Comparison of ENCODE assay signal across 18 cellular contexts in genomic region chr1:229002037-229002436, GRCh38.
A peak's percentile ranks its signal among the peaks of the same experiment; 100 is the strongest.
DNase-seq lines count a peak whose midpoint lies in the region; ATAC-seq and TF ChIP-seq lines count a peak whose summit lies in the region.
"Had no signal": no experiment of that assay in that cellular context is flagged by ENCODE, and none has a peak within 500 bp of the region (broad histone marks: within the 10 kb centered on the region; RNA-seq: fewer than 3 reads in every experiment).

No MANE protein-coding gene starts in this region.

- intact Hi-C loops in CD4-positive, alpha-beta T cell (cut with DNase I, micrococcal nuclease) = no loop called here
- intact Hi-C loops in dorsolateral prefrontal cortex (cut with DNase I) = loop anchor here (2.0 to 10.0 kb wide), 7 partner anchors 47 to 267 kb away; partner anchors contain the start of gene RHOU (in 1 of the 2)

- H3K4me3 ChIP-seq in dorsolateral prefrontal cortex (no peak overlapping the region), hepatocyte (no peak overlapping the region)
- H3K4me3 ChIP-seq: A549, HAP-1 had no signal

- H3K4me3 Mint-ChIP-seq in CD4-positive, alpha-beta T cell = no peak overlapping the region
- H3K4me3 Mint-ChIP-seq: CD8-positive, alpha-beta T cell; HFFc6; IgD-negative memory B cell had no signal

- no peak for DNase-seq in CD4-positive, alpha-beta T cell
- DNase-seq in dorsolateral prefrontal cortex (no peak), NCI-H345 (lab: John Stamatoyannopoulos, UW) (no peak), hepatocyte (ENCODE audit: low spot score) (no peak)
- DNase-seq: BE2C; CD8-positive, alpha-beta T cell; COR-L47; DMS153; DND-41; GDM1; HFFc6 had no signal

- no peak for TF ChIP-seq CTCF in CD4-positive, alpha-beta T cell (IDR thresholded peaks at IDR 0.05)
- TF ChIP-seq CTCF in dorsolateral prefrontal cortex (IDR thresholded peaks at IDR 0.05 in 54 of 56, conservative IDR thresholded peaks at IDR 0.05 in 2 of 56; ENCODE audit: low read depth in 1 of 56, partially characterized antibody in 56 of 56) = no peak
- TF ChIP-seq CTCF in hepatocyte (IDR thresholded peaks at IDR 0.05; ENCODE audit: poor library complexity) = no peak

- no peaks in the 10 kb centered on the region for H3K79me2 ChIP-seq in hepatocyte

- ATAC-seq in CD4-positive, alpha-beta T cell (ENCODE audit: poor library complexity) = no peak
- ATAC-seq in HG03108 (IDR thresholded peaks at IDR 0.05; ENCODE audit: unreplicated experiment) = no peak
- ATAC-seq: A549; CD8-positive, alpha-beta T cell had no signal

- no peak overlapping the region for H3K4me2 ChIP-seq in hepatocyte
- H3K4me2 ChIP-seq: A549 had no signal

- H4K20me1 ChIP-seq in hepatocyte (ENCODE audit: insufficient read depth, poor library complexity, severe bottlenecking) = no peaks in the 10 kb centered on the region

- no peaks in the 10 kb centered on the region for H3K36me3 ChIP-seq in hepatocyte (replicated peaks; ENCODE audit: insufficient read depth, low read depth)
- H3K36me3 ChIP-seq: BE2C, HAP-1 had no signal

- POLR2A ChIA-PET in CD4-positive, alpha-beta T cell (lab: Charles Lee) = interaction anchor here (1.1 to 1.2 kb wide), 2 partner anchors 64 to 129 kb away, joined by 3 read pairs; no protein-coding TSS in a partner anchor

- H3K36me3 Mint-ChIP-seq in CD4-positive, alpha-beta T cell (ENCODE audit: low read depth) = no peaks in the 10 kb centered on the region
- H3K36me3 Mint-ChIP-seq: CD8-positive, alpha-beta T cell; IgD-negative memory B cell had no signal

- no peak overlapping the region for H2AFZ ChIP-seq in hepatocyte

- H3K27me3 ChIP-seq in CD4-positive, alpha-beta T cell (ENCODE audit: control insufficient read depth, insufficient read depth, low read length) = no peaks in the 10 kb centered on the region
- no peaks in the 10 kb centered on the region for H3K27me3 ChIP-seq in dorsolateral prefrontal cortex
- no peaks in the 10 kb centered on the region for H3K27me3 ChIP-seq in hepatocyte
- H3K27me3 ChIP-seq: BE2C had no signal

- no peaks in the 10 kb centered on the region for H3K27me3 Mint-ChIP-seq in CD4-positive, alpha-beta T cell

- H3K4me1 ChIP-seq in hepatocyte (ENCODE audit: insufficient read depth) = peaks cover 13% of the 10 kb centered on the region
- H3K4me1 ChIP-seq: A549 had no signal

- peak overlapping the region; percentile 37 for H3K27ac Mint-ChIP-seq in CD4-positive, alpha-beta T cell
- H3K27ac Mint-ChIP-seq: CD8-positive, alpha-beta T cell; HFFc6 had no signal

- no peak overlapping the region for H3K27ac ChIP-seq in CD4-positive, alpha-beta T cell (ENCODE audit: low read depth, low read length)
- H3K27ac ChIP-seq in angular gyrus (ENCODE audit: low read depth, low read length) = peak overlapping the region; percentile 87
- H3K27ac ChIP-seq in dorsolateral prefrontal cortex = peak overlapping the region in 56 of 59 donors; percentile 44 to 97 (median 90)
- H3K27ac ChIP-seq in temporal lobe (ENCODE audit: low read depth, low read length) = peak overlapping the region; percentile 93
- H3K27ac ChIP-seq in hepatocyte = no peak overlapping the region
- H3K27ac ChIP-seq: A549, C4-2B had no signal

- no peaks in the 10 kb centered on the region for H3K9me3 Mint-ChIP-seq in CD4-positive, alpha-beta T cell
- H3K9me3 Mint-ChIP-seq: CD8-positive, alpha-beta T cell; IgD-negative memory B cell had no signal

- no peaks in the 10 kb centered on the region for H3K9me2 ChIP-seq in hepatocyte (replicated peaks; ENCODE audit: insufficient read depth)

- CTCF ChIA-PET in CD4-positive, alpha-beta T cell (lab: Charles Lee) = no interaction called here

- H3K9me3 ChIP-seq in CD4-positive, alpha-beta T cell (ENCODE audit: control insufficient read depth, low read length) = no peaks in the 10 kb centered on the region
- H3K9me3 ChIP-seq in hepatocyte (ENCODE audit: low read depth) = no peaks in the 10 kb centered on the region
- H3K9me3 ChIP-seq: A549, BE2C, HAP-1 had no signal

- peaks cover 24% of the 10 kb centered on the region for H3K4me1 Mint-ChIP-seq in CD4-positive, alpha-beta T cell (ENCODE audit: low read depth)

- WGBS in hepatocyte (ENCODE audit: low lambda C conversion rate, missing lambda C conversion rate) = 92% methylated on average over 3 of the region's 3 CpGs

Comparison
In these comparisons a context has a peak if more than half of its experiments do, and no peak if none do; other contexts are left out.
1. H3K27ac ChIP-seq: peak in angular gyrus (single experiment), dorsolateral prefrontal cortex (56 of 59) and temporal lobe (single experiment); none in CD4-positive, alpha-beta T cell (single experiment) and hepatocyte (single experiment).
2. intact Hi-C loops: an anchor here in dorsolateral prefrontal cortex (2.0 to 10.0 kb wide); none called in CD4-positive, alpha-beta T cell.